In genomic region chr7:106327538-106328481, GRCh38 we compare ENCODE assay signal across 2 cellular contexts.
TF ChIP-seq lines count a peak whose summit lies in the region.

No MANE protein-coding gene starts in this region.

TF ChIP-seq in IMR-90, 13 proteins besides CTCF, POLR2A, EP300 and RAD21:
- TF ChIP-seq FOS (IDR thresholded peaks at IDR 0.05; ENCODE audit: low read depth, low read length), result no peak
- TF ChIP-seq SMC3 (IDR thresholded peaks at IDR 0.05; ENCODE audit: low read depth, low read length), result no peak
- TF ChIP-seq BHLHE40 (IDR thresholded peaks at IDR 0.05; ENCODE audit: low read depth, low read length), result no peak
- TF ChIP-seq RCOR1 (IDR thresholded peaks at IDR 0.05; ENCODE audit: insufficient replicate concordance, low read length), result no peak
- no peak for TF ChIP-seq MAZ (IDR thresholded peaks at IDR 0.05; ENCODE audit: borderline replicate concordance, low read depth, low read length)
- no peak for TF ChIP-seq RFX5 (IDR thresholded peaks at IDR 0.05; ENCODE audit: low read depth, low read length)
- no peak for TF ChIP-seq CEBPB (IDR thresholded peaks at IDR 0.05; ENCODE audit: low read depth, low read length)
- no peak for TF ChIP-seq MAFK (IDR thresholded peaks at IDR 0.05; ENCODE audit: low read depth, low read length)
- no peak for TF ChIP-seq ELK1 (IDR thresholded peaks at IDR 0.05; ENCODE audit: borderline replicate concordance, low read depth, low read length)
- no peak for TF ChIP-seq NFE2L2 (IDR thresholded peaks at IDR 0.05; ENCODE audit: low read depth, low read length)
- TF ChIP-seq MXI1 (IDR thresholded peaks at IDR 0.05; ENCODE audit: borderline replicate concordance, low read depth, low read length), result no peak
TF ChIP-seq in IMR-90: peak in this region for 0.

TF ChIP-seq in liver, 16 proteins besides CTCF, POLR2A, EP300 and RAD21:
- TF ChIP-seq JUND (IDR thresholded peaks at IDR 0.05) (no peak), FOXA1 (IDR thresholded peaks at IDR 0.05) (no peak), SP1 (IDR thresholded peaks at IDR 0.05) (peak; percentile 58), HNF4G (IDR thresholded peaks at IDR 0.05) (peak; percentile 26), GABPA (IDR thresholded peaks at IDR 0.05 in 1 of 2, conservative IDR thresholded peaks at IDR 0.05 in 1 of 2) (no peak), NR2F2 (IDR thresholded peaks at IDR 0.05) (no peak), MAX (IDR thresholded peaks at IDR 0.05) (no peak), EGR1 (IDR thresholded peaks at IDR 0.05; ENCODE audit: low read depth in 2 of 2) (no peak), HNF4A (conservative IDR thresholded peaks at IDR 0.05) (peak; percentile 66 to 76), ZBTB33 (IDR thresholded peaks at IDR 0.05) (no peak), YY1 (IDR thresholded peaks at IDR 0.05) (peak; percentile 12), RXRA (IDR thresholded peaks at IDR 0.05) (no peak), REST (IDR thresholded peaks at IDR 0.05) (peak; percentile 17)
